In the genomic region with DNA sequence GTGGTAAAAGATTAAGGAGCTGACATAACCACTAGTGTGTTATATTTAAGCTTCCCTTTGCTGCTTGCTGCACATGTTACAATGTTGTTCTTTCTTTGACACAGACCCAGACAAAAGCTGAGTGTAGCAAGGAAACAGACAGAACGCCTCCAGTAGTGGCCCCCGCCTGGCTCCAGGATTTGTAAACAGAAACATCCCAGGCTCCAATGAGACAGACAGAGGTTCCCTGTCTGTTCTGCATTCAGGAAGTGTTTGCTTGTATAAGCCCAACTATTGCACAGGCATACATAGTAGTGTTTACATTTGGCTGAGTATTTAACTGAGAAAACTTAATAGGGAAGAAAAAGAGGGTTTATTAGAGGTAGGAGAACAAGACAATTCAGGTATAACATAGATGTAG, we compare ENCODE assay signal across 9 cellular contexts.
A peak's percentile ranks its signal among the peaks of the same experiment; 100 is the strongest.
DNase-seq lines count a peak whose midpoint lies in the region; ATAC-seq and TF ChIP-seq lines count a peak whose summit lies in the region.
"Had no signal": no experiment of that assay in that cellular context is flagged by ENCODE, and none has a peak within 500 bp of the region (broad histone marks: within the 10 kb centered on the region; RNA-seq: fewer than 3 reads in every experiment).

No MANE protein-coding gene starts in this region.

- no peaks in the 10 kb centered on the region for H3K36me3 ChIP-seq in CD4-positive, alpha-beta memory T cell (ENCODE audit: insufficient read depth, low read length)

- H3K4me3 Mint-ChIP-seq in CD4-positive, alpha-beta memory T cell, result no peak overlapping the region

- H3K9me3 Mint-ChIP-seq in CD4-positive, alpha-beta memory T cell, result no peaks in the 10 kb centered on the region

- H3K27ac ChIP-seq in CD4-positive, alpha-beta memory T cell (ENCODE audit: low read depth, low read length), result no peak overlapping the region

- H3K4me1 ChIP-seq in CD4-positive, alpha-beta memory T cell (ENCODE audit: insufficient read depth, low read length), result no peaks in the 10 kb centered on the region

- CTCF ChIA-PET in CD4-positive, alpha-beta memory T cell (lab: Charles Lee; ENCODE audit: partially characterized antibody), result no interaction called here

- in situ Hi-C loops in astrocyte of the spinal cord (cut with HindIII; ENCODE audit: low sequenced_read_pairs), result no loop called here

- H3K27me3 Mint-ChIP-seq in CD4-positive, alpha-beta memory T cell, result no peaks in the 10 kb centered on the region

- TF ChIP-seq CTCF in astrocyte of the spinal cord (IDR thresholded peaks at IDR 0.05; ENCODE audit: low read depth, low read length) (no peak), GM20000 (IDR thresholded peaks at IDR 0.05; ENCODE audit: extremely low read depth, missing control alignments) (no peak)

- POLR2A ChIA-PET in CD4-positive, alpha-beta memory T cell (lab: Charles Lee; ENCODE audit: partially characterized antibody), result no interaction called here

- H3K36me3 Mint-ChIP-seq in CD4-positive, alpha-beta memory T cell, result peaks cover 2 to 17% of the 10 kb centered on the region in 2 donors

- H3K4me3 ChIP-seq in astrocyte of the spinal cord (ENCODE audit: low read depth, low read length), result no peak overlapping the region
- no peak overlapping the region for H3K4me3 ChIP-seq in CD4-positive, alpha-beta memory T cell (ENCODE audit: low read length in 2 of 2)

- H3K27me3 ChIP-seq in CD4-positive, alpha-beta memory T cell (ENCODE audit: insufficient read depth, low read length), result no peaks in the 10 kb centered on the region

- intact Hi-C loops in CD4-positive, alpha-beta memory T cell (cut with micrococcal nuclease), result no loop called here

- H3K9me3 ChIP-seq in CD4-positive, alpha-beta memory T cell (ENCODE audit: control insufficient read depth in 1 of 2, low read length in 2 of 2), result no peaks in the 10 kb centered on the region

- no peak overlapping the region for H3K27ac Mint-ChIP-seq in CD4-positive, alpha-beta memory T cell

- DNase-seq in 8988T (peak; percentile 26), HT1080 (ENCODE audit: low read depth) (peak; percentile 12), astrocyte of the spinal cord (ENCODE audit: low read depth, low spot score) (peak; percentile 66), left lobe of liver (ENCODE audit: low spot score) (no peak), GM20000 (ENCODE audit: low spot score) (no peak)
- DNase-seq in CD4-positive, alpha-beta memory T cell, result no peak
- no peak for DNase-seq in stimulated activated CD4-positive, alpha-beta T cell treated with anti-CD3 and anti-CD28 coated beads, Interleukin-4, amount 100 ng/mL, for 24 hours
- no peak for DNase-seq in stimulated activated CD4-positive, alpha-beta T cell treated with anti-CD3 and anti-CD28 coated beads, Interleukin-12 subunit alpha, Interleukin-12 subunit beta, amount 100 ng/mL, for 4 hours
- DNase-seq: NCI-H1694 treated with DMSO at 0.1 percent for 48 hours had no signal

- H3K4me1 Mint-ChIP-seq in CD4-positive, alpha-beta memory T cell, result no peaks in the 10 kb centered on the region

- ATAC-seq in left lobe of liver, result peak; percentile 68

Comparison
In these comparisons a context has a peak if more than half of its experiments do, and no peak if none do; other contexts are left out.
1. DNase-seq: peak in 8988T (single experiment), HT1080 (single experiment) and astrocyte of the spinal cord (single experiment); none in left lobe of liver (single experiment), GM20000 (single experiment), CD4-positive, alpha-beta memory T cell (0 of 5), stimulated activated CD4-positive, alpha-beta T cell treated with anti-CD3 and anti-CD28 coated beads, Interleukin-4, amount 100 ng/mL, for 24 hours (single experiment) and stimulated activated CD4-positive, alpha-beta T cell treated with anti-CD3 and anti-CD28 coated beads, Interleukin-12 subunit alpha, Interleukin-12 subunit beta, amount 100 ng/mL, for 4 hours (single experiment).